ENCODE assay signal across 8 cellular contexts in genomic region chr6:31355540-31355988, GRCh38. TPM values are rescaled to one million over a fixed set of nuclear protein-coding genes. Genes with fewer than 3 reads are reported as not detected.
DNase-seq lines count a peak whose midpoint lies in the region; ATAC-seq and TF ChIP-seq lines count a peak whose summit lies in the region.

No MANE protein-coding gene starts in this region.

- 80 to 81% methylated on average over 6 to 7 of the region's 7 CpGs for WGBS in endodermal cell (ENCODE audit: insufficient coverage in 1 of 2, insufficient read length in 1 of 2), 2 experiments
- 68 to 78% (median 73%) methylated on average over 7 of the region's 7 CpGs for WGBS in ovary, 3 donors

- peak in 2 of 7 experiments; percentile 16 to 19 for DNase-seq in CD8-positive, alpha-beta T cell
- DNase-seq in Panc1 (ENCODE audit: low read depth, low spot score): no peak
- DNase-seq in endodermal cell: no peak
- DNase-seq in ovary: no peak
- DNase-seq in AML-193 (lab: John Stamatoyannopoulos, UW): no peak
- DNase-seq in islet precursor cell: no peak

- no peak for TF ChIP-seq POLR2A in ovary (IDR thresholded peaks at IDR 0.05)

- ATAC-seq in CD8-positive, alpha-beta T cell: no peak
- ATAC-seq in Panc1 (peak; percentile 9; the same call in 1 of the 2 replicates), HG03565 (IDR thresholded peaks at IDR 0.05; ENCODE audit: unreplicated experiment) (no peak), GM19395 (IDR thresholded peaks at IDR 0.05; ENCODE audit: unreplicated experiment) (no peak)

- H3K4me3 Mint-ChIP-seq in CD8-positive, alpha-beta T cell: peak overlapping the region; percentile 100
- H3K4me3 Mint-ChIP-seq in endodermal cell: peak overlapping the region; percentile 72

- in situ Hi-C loops in Panc1 (cut with HindIII; ENCODE audit: low pct_unique_long_range_greater_than_20kb, low sequenced_read_pairs): no loop called here

- peaks cover 57% of the 10 kb centered on the region for H3K4me1 ChIP-seq in CD8-positive, alpha-beta T cell (ENCODE audit: insufficient read depth, low read length)
- H3K4me1 ChIP-seq in Panc1 (ENCODE audit: control insufficient read depth, insufficient read depth, low read length) (0 out of 2 replicates have a peak, but pooled peaks cover 4% of the 10 kb centered on the region), endodermal cell (ENCODE audit: control insufficient read depth, insufficient read depth, low read length) (no peaks in the 10 kb centered on the region), ovary (ENCODE audit: insufficient read depth) (no peaks in the 10 kb centered on the region)

- H3K9me3 ChIP-seq in CD8-positive, alpha-beta T cell (ENCODE audit: low read length): no peaks in the 10 kb centered on the region
- H3K9me3 ChIP-seq in Panc1 (ENCODE audit: control insufficient read depth, insufficient read depth, low read depth, low read length): no peaks in the 10 kb centered on the region
- no peaks in the 10 kb centered on the region for H3K9me3 ChIP-seq in endodermal cell (ENCODE audit: control insufficient read depth, low read length)
- H3K9me3 ChIP-seq in ovary: no peaks in the 10 kb centered on the region

- CTCF ChIA-PET in CD8-positive, alpha-beta T cell (lab: Charles Lee): interaction anchor here (2.8 kb wide), 1 partner anchor 11 kb away, joined by 27 read pairs; no protein-coding TSS in a partner anchor
- CTCF ChIA-PET in Panc1 (lab: Charles Lee): no interaction called here

- no peak for TF ChIP-seq EP300 in ovary (IDR thresholded peaks at IDR 0.05)

- peaks cover 29% of the 10 kb centered on the region for H3K36me3 ChIP-seq in CD8-positive, alpha-beta T cell (ENCODE audit: insufficient read depth, low read length)
- H3K36me3 ChIP-seq in Panc1 (ENCODE audit: control insufficient read depth, insufficient read depth, low read length) (no peaks in the 10 kb centered on the region), endodermal cell (ENCODE audit: control insufficient read depth, insufficient read depth, low read length) (no peaks in the 10 kb centered on the region), ovary (no peaks in the 10 kb centered on the region)

- no peak overlapping the region for H3K9ac ChIP-seq in endodermal cell (ENCODE audit: extremely low read depth, low read length, poor library complexity, severe bottlenecking)

- H3K9me3 Mint-ChIP-seq in CD8-positive, alpha-beta T cell: no peaks in the 10 kb centered on the region
- no peaks in the 10 kb centered on the region for H3K9me3 Mint-ChIP-seq in endodermal cell

- H3K27ac ChIP-seq in CD8-positive, alpha-beta T cell (ENCODE audit: low read depth, low read length): peak overlapping the region; percentile 99
- H3K27ac ChIP-seq in Panc1 (ENCODE audit: low read length): no peak overlapping the region
- no peak overlapping the region for H3K27ac ChIP-seq in endodermal cell (ENCODE audit: low read depth, low read length)
- H3K27ac ChIP-seq in ovary: no peak overlapping the region

- intact Hi-C loops in CD8-positive, alpha-beta T cell (cut with DNase I, micrococcal nuclease): loop anchor here (1.0 to 5.0 kb wide), 2 partner anchors 84 to 738 kb away; partner anchors contain the start of genes MRPS18B (in 2 of the 2) and PPP1R10 (in 2 of the 2)
- intact Hi-C loops in Panc1 (cut with micrococcal nuclease; ENCODE audit: unreplicated experiment) (no loop called here), ovary (cut with DNase I) (loop anchor here (5.0 to 10.0 kb wide), 4 partner anchors 83 to 161 kb away; partner anchors contain the start of gene HLA-C (in 1 of the 4))

- peak overlapping the region; percentile 81 for H3K27ac Mint-ChIP-seq in CD8-positive, alpha-beta T cell
- no peak overlapping the region for H3K27ac Mint-ChIP-seq in endodermal cell

- H3K27me3 ChIP-seq in CD8-positive, alpha-beta T cell (ENCODE audit: insufficient read depth, low read length): no peaks in the 10 kb centered on the region
- H3K27me3 ChIP-seq in Panc1 (ENCODE audit: control insufficient read depth, insufficient read depth, low read length) (peaks cover 11% of the 10 kb centered on the region), endodermal cell (ENCODE audit: control insufficient read depth, insufficient read depth, low read length, poor library complexity, severe bottlenecking) (peaks cover 77% of the 10 kb centered on the region), ovary (no peaks in the 10 kb centered on the region)

- H3K4me3 ChIP-seq in CD8-positive, alpha-beta T cell (ENCODE audit: low read depth, low read length): peak overlapping the region; percentile 92
- H3K4me3 ChIP-seq in Panc1 (ENCODE audit: low read depth in 2 of 2, low read length in 2 of 2) (peak overlapping the region in 1 of 2 experiments; percentile 62; a peak in 2 of 4 replicates), endodermal cell (ENCODE audit: low read length) (no peak overlapping the region), ovary (peak overlapping the region; percentile 61)

- H3K27me3 Mint-ChIP-seq in CD8-positive, alpha-beta T cell (ENCODE audit: low read depth): no peaks in the 10 kb centered on the region
- peaks cover 93% of the 10 kb centered on the region for H3K27me3 Mint-ChIP-seq in endodermal cell (ENCODE audit: insufficient read depth)

- H3K36me3 Mint-ChIP-seq in CD8-positive, alpha-beta T cell: peaks cover 55% of the 10 kb centered on the region
- peaks cover 23% of the 10 kb centered on the region for H3K36me3 Mint-ChIP-seq in endodermal cell (ENCODE audit: low read depth)

- no peak for TF ChIP-seq CTCF in CD8-positive, alpha-beta T cell (IDR thresholded peaks at IDR 0.05)
- TF ChIP-seq CTCF in Panc1 (IDR thresholded peaks at IDR 0.05) (no peak), endodermal cell (conservative IDR thresholded peaks at IDR 0.05) (no peak), ovary (IDR thresholded peaks at IDR 0.05) (no peak)

- H3K4me1 Mint-ChIP-seq in CD8-positive, alpha-beta T cell (ENCODE audit: low read depth): peaks cover 72% of the 10 kb centered on the region
- H3K4me1 Mint-ChIP-seq in endodermal cell: peaks cover 11% of the 10 kb centered on the region

- BruUV-seq in Panc1 (replicated peaks; lab: Mats Ljungman, UMichigan): no TSS peak

- POLR2A ChIA-PET in CD8-positive, alpha-beta T cell (lab: Charles Lee): interaction anchor here (0.7 to 4.0 kb wide), 5 partner anchors 11 to 158 kb away, joined by 3 to 37 read pairs (median 12); no protein-coding TSS in a partner anchor
- POLR2A ChIA-PET in Panc1 (lab: Charles Lee): no interaction called here

RNA-seq across cellular contexts. Expression of gene HLA-B, which starts 1.4 kb away (rescaled TPM):
- over 10,000 TPM in 1 of 2 experiments, 1,000 to 10,000 TPM in 1; 9,693 to 10,002 TPM for total RNA-seq in CD8-positive, alpha-beta T cell
- 191 TPM for total RNA-seq in Panc1 (2021; ENCODE audit: unreplicated experiment)
- polyA plus RNA-seq in Panc1 (2012; ENCODE audit: insufficient read length): 134 TPM
- total RNA-seq in endodermal cell: 1,000 to 10,000 TPM in 1 of 2 donors, 100 to 1,000 TPM in 1; 194 to 1,067 TPM
- 75.8 TPM for polyA plus RNA-seq in endodermal cell (2013, experiment 1 of 2)
- 63.2 TPM for polyA plus RNA-seq in endodermal cell (2013, experiment 2 of 2)
- 100 to 1,000 TPM; 358 to 625 (median 492) TPM for total RNA-seq in ovary
- polyA plus RNA-seq in ovary: 1,000 to 10,000 TPM in 1 of 2 donors, 100 to 1,000 TPM in 1; 680 to 2,036 TPM

RNA-seq across cellular contexts. Expression of gene MICA, which starts 47.8 kb away (rescaled TPM):
- 1 to 10 TPM; 5.8 to 6.2 TPM for total RNA-seq in CD8-positive, alpha-beta T cell
- 33.9 TPM for total RNA-seq in Panc1 (2021; ENCODE audit: unreplicated experiment)
- polyA plus RNA-seq in Panc1 (2012; ENCODE audit: insufficient read length): 27.7 TPM
- total RNA-seq in endodermal cell: 10 to 100 TPM; 12.5 to 13.7 TPM
- 19.4 TPM for polyA plus RNA-seq in endodermal cell (2013, experiment 1 of 2)
- 20.5 TPM for polyA plus RNA-seq in endodermal cell (2013, experiment 2 of 2)
- 10 to 100 TPM; 15.8 to 48.9 (median 24.5) TPM for total RNA-seq in ovary
- 10 to 100 TPM; 31.1 to 33.2 TPM for polyA plus RNA-seq in ovary

Comparison
In these comparisons a context has a peak if more than half of its experiments do, and no peak if none do; other contexts are left out.
1. RNA of gene HLA-B, which starts 1.4 kb away (total RNA-seq): 9,693 to 10,002 TPM in CD8-positive, alpha-beta T cell; 194 to 1,067 TPM in endodermal cell, 358 to 625 TPM in ovary and 191 TPM in Panc1 (single experiment); every median in the first group is over 4 times any median in the second.